In genomic region chr5:59569608-59570334, GRCh38 we compare ENCODE assay signal across 16 cellular contexts.
A peak's percentile ranks its signal among the peaks of the same experiment; 100 is the strongest.
DNase-seq lines count a peak whose midpoint lies in the region; ATAC-seq, FAIRE-seq and TF ChIP-seq lines count a peak whose summit lies in the region.
"Had no signal": no experiment of that assay in that cellular context is flagged by ENCODE, and none has a peak within 500 bp of the region (broad histone marks: within the 10 kb centered on the region; RNA-seq: fewer than 3 reads in every experiment).

No MANE protein-coding gene starts in this region.

- H3K27me3 ChIP-seq in neuronal stem cell (ENCODE audit: control insufficient read depth in 3 of 3, insufficient read depth in 3 of 3, low read depth in 1 of 3, low read length in 3 of 3) = no peaks in the 10 kb centered on the region

- no peak overlapping the region for H2BK5ac ChIP-seq in neuronal stem cell (ENCODE audit: low read length)

- no peak overlapping the region for H3K4ac ChIP-seq in neuronal stem cell (ENCODE audit: low read length)

- H3K9me3 ChIP-seq in neuronal stem cell (replicated peaks in 1 of 2; ENCODE audit: control insufficient read depth in 2 of 2, insufficient read depth in 1 of 2, low read depth in 1 of 2, low read length in 2 of 2) (peaks cover 2 to 3% of the 10 kb centered on the region in 2 donors), mucosa of descending colon (no peaks in the 10 kb centered on the region)

- no peaks in the 10 kb centered on the region for H3K36me3 ChIP-seq in neuronal stem cell (replicated peaks in 1 of 2; ENCODE audit: control insufficient read depth in 2 of 2, insufficient read depth in 2 of 2, low read length in 2 of 2)
- H3K36me3 ChIP-seq in mucosa of descending colon (ENCODE audit: low read depth) = no peaks in the 10 kb centered on the region

- no peak overlapping the region for H2AFZ ChIP-seq in neuronal stem cell (ENCODE audit: low read length)

- no peak overlapping the region for H3K14ac ChIP-seq in neuronal stem cell (ENCODE audit: low read length)

- H3K18ac ChIP-seq in neuronal stem cell (ENCODE audit: low read length) = no peak overlapping the region

- intact Hi-C loops in mucosa of descending colon (cut with DNase I, micrococcal nuclease) = no loop called here

- no peak overlapping the region for H4K8ac ChIP-seq in neuronal stem cell (ENCODE audit: low read depth, low read length)

- peak overlapping the region; percentile 63 for H3K27ac ChIP-seq in neuronal stem cell (replicated peaks; ENCODE audit: low read length)
- H3K27ac ChIP-seq: coronary artery had no signal

- H2AK5ac ChIP-seq in neuronal stem cell (ENCODE audit: low read depth, low read length) = no peak overlapping the region

- H3K79me1 ChIP-seq in neuronal stem cell (ENCODE audit: low read depth, low read length) = no peaks in the 10 kb centered on the region

- H3K4me1 ChIP-seq in neuronal stem cell (ENCODE audit: control insufficient read depth in 2 of 2, insufficient read depth in 1 of 2, low read depth in 1 of 2, low read length in 2 of 2) = peaks cover 6 to 20% of the 10 kb centered on the region in 2 donors
- no peaks in the 10 kb centered on the region for H3K4me1 ChIP-seq in mucosa of descending colon (ENCODE audit: low read depth)

- no peak overlapping the region for H2BK12ac ChIP-seq in neuronal stem cell (ENCODE audit: low read length)

- DNase-seq in H54 (ENCODE audit: insufficient read length, low spot score) = no peak
- DNase-seq in NCI-H146 treated with DMSO at 0.1 percent for 48 hours (lab: John Stamatoyannopoulos, UW; ENCODE audit: unreplicated experiment) = peak; percentile 66
- peak; percentile 25 for DNase-seq in dermis blood vessel endothelial cell
- DNase-seq in neuronal stem cell (ENCODE audit: low spot score) = no peak
- no peak for DNase-seq in mucosa of descending colon
- DNase-seq in glomerular visceral epithelial cell (ENCODE audit: extremely low spot score) = no peak
- no peak for DNase-seq in foreskin melanocyte
- DNase-seq in SHP77 (lab: John Stamatoyannopoulos, UW) = no peak
- DNase-seq: activated CD4-positive, alpha-beta T cell treated with anti-CD3 and anti-CD28 coated beads for 1 hour; activated naive CD8-positive, alpha-beta T cell treated with anti-CD3 and anti-CD28 coated beads, Interleukin-2, amount 10 ng/mL, durations not matched to agents 7 days and 5 days; AML-193; hippocampal formation; kidney; nephron progenitor cell; stimulated activated CD4-positive, alpha-beta T cell treated with anti-CD3 and anti-CD28 coated beads, Interleukin-4, amount 100 ng/mL, for 24 hours had no signal

- TF ChIP-seq POLR2A in H54 (IDR thresholded peaks at IDR 0.05; ENCODE audit: low read depth, low read length) = no peak

- FAIRE-seq in H54 (lab: Jason Lieb, UNC) = peak; percentile 45
- FAIRE-seq: kidney had no signal

- no peak overlapping the region for H3K23ac ChIP-seq in neuronal stem cell (ENCODE audit: low read depth, low read length, poor library complexity)

- H3K9ac ChIP-seq in neuronal stem cell (ENCODE audit: low read depth, low read length, poor library complexity) = no peak overlapping the region

- no peak for TF ChIP-seq CTCF in mucosa of descending colon (IDR thresholded peaks at IDR 0.05)

- no peak for ATAC-seq in mucosa of descending colon

- H3K4me3 ChIP-seq in neuronal stem cell (ENCODE audit: low read length in 2 of 2) = no peak overlapping the region
- no peak overlapping the region for H3K4me3 ChIP-seq in mucosa of descending colon
- H3K4me3 ChIP-seq: coronary artery had no signal

- no peak overlapping the region for H4K91ac ChIP-seq in neuronal stem cell (ENCODE audit: low read depth, low read length, poor library complexity)

- no peak overlapping the region for H2BK15ac ChIP-seq in neuronal stem cell (ENCODE audit: low read length)

- no CpG with 5 or more reads among the region's 3 CpGs for WGBS in neuronal stem cell (ENCODE audit: extremely low coverage in 2 of 2, insufficient read length in 2 of 2, insufficient replicate concordance in 1 of 2), 2 donors

- H2BK120ac ChIP-seq in neuronal stem cell (ENCODE audit: low read depth, low read length) = no peak overlapping the region

- no peak overlapping the region for H3K4me2 ChIP-seq in neuronal stem cell (ENCODE audit: insufficient read depth, low read length, poor library complexity, severe bottlenecking)

Comparison
In these comparisons a context has a peak if more than half of its experiments do, and no peak if none do; other contexts are left out.
1. DNase-seq: peak in NCI-H146 treated with DMSO at 0.1 percent for 48 hours (single experiment) and dermis blood vessel endothelial cell (single experiment); none in H54 (single experiment), neuronal stem cell (single experiment), mucosa of descending colon (0 of 3), glomerular visceral epithelial cell (single experiment), foreskin melanocyte (single experiment) and SHP77 (0 of 2).